9 cellular contexts compared by ENCODE assay signal in the genomic region with DNA sequence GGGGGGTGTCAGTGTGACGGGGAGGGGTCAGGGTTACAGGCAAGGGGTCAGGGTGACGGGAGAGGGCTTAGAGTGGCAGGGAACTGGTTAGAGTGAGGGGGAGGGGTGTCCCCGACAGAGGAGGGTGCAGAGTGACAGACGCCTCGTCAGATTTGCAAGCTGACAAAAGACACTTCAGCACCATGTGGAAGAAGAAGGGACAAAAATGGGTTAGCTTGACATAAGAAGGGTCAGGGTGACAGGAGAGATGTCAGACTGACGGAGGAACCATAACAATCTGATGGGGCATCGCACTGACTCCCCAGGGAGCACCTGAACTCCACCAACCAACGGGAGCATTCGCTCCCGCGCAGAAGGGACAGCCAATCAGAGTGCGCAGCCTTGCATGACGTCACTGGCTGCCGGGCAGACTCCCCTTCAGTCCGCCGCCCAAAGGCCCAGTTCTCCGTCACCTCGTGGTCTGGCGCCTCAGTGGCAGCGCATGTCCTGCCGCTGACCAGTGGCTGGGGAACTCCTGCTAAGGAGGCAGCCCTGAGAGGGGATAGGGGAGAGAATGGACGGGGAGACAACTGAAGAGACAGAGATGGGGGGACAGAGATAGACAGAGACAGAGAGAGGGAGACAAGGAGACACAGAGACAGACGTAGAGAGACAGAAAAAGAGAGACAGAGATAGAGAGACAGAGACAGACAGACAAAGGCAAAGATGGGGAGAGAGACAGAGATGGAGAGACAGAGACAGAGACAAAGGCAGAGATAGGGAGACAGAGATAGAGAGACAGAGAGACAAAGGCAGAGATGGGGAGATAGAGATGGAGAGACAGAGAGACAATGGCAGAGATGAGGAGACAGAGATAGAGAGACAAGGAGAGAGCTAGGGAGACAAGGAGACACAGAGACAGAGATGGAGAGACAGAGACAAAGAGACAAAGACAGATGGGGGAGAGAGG. TPM values are rescaled to one million over a fixed set of nuclear protein-coding genes. Genes with fewer than 3 reads are reported as not detected.
DNase-seq lines count a peak whose midpoint lies in the region; ATAC-seq and TF ChIP-seq lines count a peak whose summit lies in the region.
"Had no signal": no experiment of that assay in that cellular context is flagged by ENCODE, and none has a peak within 500 bp of the region (broad histone marks: within the 10 kb centered on the region; RNA-seq: fewer than 3 reads in every experiment).

No MANE protein-coding gene starts in this region.

- no peak overlapping the region for H3K9ac ChIP-seq in endodermal cell (ENCODE audit: extremely low read depth, low read length, poor library complexity, severe bottlenecking)

- peaks cover 8% of the 10 kb centered on the region for H3K9me3 Mint-ChIP-seq in endodermal cell

- intact Hi-C loops in mucosa of descending colon (cut with DNase I, micrococcal nuclease): no loop called here

- H3K4me1 Mint-ChIP-seq in endodermal cell: no peaks in the 10 kb centered on the region

- H3K4me3 Mint-ChIP-seq in endodermal cell: no peak overlapping the region

- no peak for TF ChIP-seq CTCF in endodermal cell (conservative IDR thresholded peaks at IDR 0.05)
- no peak for TF ChIP-seq CTCF in mucosa of descending colon (IDR thresholded peaks at IDR 0.05)

- H3K4me3 ChIP-seq in endodermal cell (ENCODE audit: low read length): no peak overlapping the region
- H3K4me3 ChIP-seq in mucosa of descending colon: no peak overlapping the region

- DNase-seq in G401 (ENCODE audit: low spot score) (peak; percentile 94), NCI-H82 treated with DMSO at 0.1 percent for 48 hours (lab: John Stamatoyannopoulos, UW; ENCODE audit: unreplicated experiment) (peak; percentile 30), endodermal cell (peak; percentile 92), mucosa of descending colon (peak; percentile 76 to 80 (median 80))
- DNase-seq in activated CD8-positive, alpha-beta memory T cell treated with anti-CD3 and anti-CD28 coated beads for 24 hours: peak; percentile 93
- peak; percentile 51 to 59 for DNase-seq in stimulated activated CD8-positive, alpha-beta memory T cell treated with anti-CD3 and anti-CD28 coated beads, Interleukin-7, amount 100 ng/mL, for 1 hour (ENCODE audit: low read depth in 2 of 2)

- ATAC-seq in HG02642 (IDR thresholded peaks at IDR 0.05; ENCODE audit: poor library complexity, unreplicated experiment) (peak; percentile 81), mucosa of descending colon (peak; percentile 92), HG02623 (IDR thresholded peaks at IDR 0.05; ENCODE audit: unreplicated experiment) (no peak)

- H3K36me3 ChIP-seq in endodermal cell (ENCODE audit: control insufficient read depth, insufficient read depth, low read length) (no peaks in the 10 kb centered on the region), mucosa of descending colon (ENCODE audit: low read depth) (no peaks in the 10 kb centered on the region)

- H3K36me3 Mint-ChIP-seq in endodermal cell (ENCODE audit: low read depth): no peaks in the 10 kb centered on the region

- H3K9me3 ChIP-seq in endodermal cell (ENCODE audit: control insufficient read depth, low read length) (peaks cover 8% of the 10 kb centered on the region), mucosa of descending colon (no peaks in the 10 kb centered on the region)

- no peak overlapping the region for H3K27ac ChIP-seq in endodermal cell (ENCODE audit: low read depth, low read length)
- H3K27ac ChIP-seq: VCaP had no signal

- H3K27ac Mint-ChIP-seq in endodermal cell: no peak overlapping the region

- H3K4me1 ChIP-seq in endodermal cell (ENCODE audit: control insufficient read depth, insufficient read depth, low read length) (no peaks in the 10 kb centered on the region), mucosa of descending colon (ENCODE audit: low read depth) (no peaks in the 10 kb centered on the region)

- peaks cover 82% of the 10 kb centered on the region for H3K27me3 Mint-ChIP-seq in endodermal cell (ENCODE audit: insufficient read depth)

- H3K27me3 ChIP-seq in endodermal cell (ENCODE audit: control insufficient read depth, insufficient read depth, low read length, poor library complexity, severe bottlenecking): peaks cover 27% of the 10 kb centered on the region

- WGBS in endodermal cell (ENCODE audit: insufficient coverage in 1 of 2, insufficient read length in 1 of 2), 2 experiments: 45 to 53% methylated on average over 17 to 23 of the region's 23 CpGs

- in situ Hi-C loops in G401 (cut with HindIII; ENCODE audit: low sequenced_read_pairs): no loop called here

RNA-seq across cellular contexts. Expression of gene C19orf81, which starts 30.2 kb away (rescaled TPM):
- 10.0 and 13.1 TPM in 2 replicates for total RNA-seq in G401 (2014; rRNA removed; shearing (Covaris generic))
- total RNA-seq in endodermal cell (10 to 100 TPM; 11.3 to 26.8 TPM), mucosa of descending colon (under 1 TPM in 1 of 3 donors, not detected in 2; 0.41 TPM)
- polyA plus RNA-seq in endodermal cell (2013, experiment 1 of 2): 5.3 TPM
- 1.7 TPM for polyA plus RNA-seq in endodermal cell (2013, experiment 2 of 2)

RNA-seq across cellular contexts. Expression of gene SYT3, which starts 39.8 kb away (rescaled TPM):
- total RNA-seq in G401 (2014; rRNA removed; shearing (Covaris generic)): 2.7 and 5.7 TPM in 2 replicates
- 1 to 10 TPM; 1.7 to 1.9 TPM for total RNA-seq in endodermal cell
- polyA plus RNA-seq in endodermal cell (2013, experiment 1 of 2): 2.7 TPM
- 1.7 TPM for polyA plus RNA-seq in endodermal cell (2013, experiment 2 of 2)
- 1 to 10 TPM in 1 of 3 donors, under 1 TPM in 1, not detected in 1; 0.14 to 1.2 TPM for total RNA-seq in mucosa of descending colon

RNA-seq across cellular contexts. Expression of gene SHANK1, which starts 40.2 kb away (rescaled TPM):
- 14.0 and 16.4 TPM in 2 replicates for total RNA-seq in G401 (2014; rRNA removed; shearing (Covaris generic))
- total RNA-seq in endodermal cell (1 to 10 TPM; 1.6 to 1.9 TPM), mucosa of descending colon (1 to 10 TPM in 1 of 3 donors, under 1 TPM in 1, not detected in 1; 0.55 to 1.1 TPM)
- 11.3 TPM for polyA plus RNA-seq in endodermal cell (2013, experiment 1 of 2)
- 9.8 TPM for polyA plus RNA-seq in endodermal cell (2013, experiment 2 of 2)

RNA-seq across cellular contexts. Expression of gene CLEC11A, which starts 43.7 kb away (rescaled TPM):
- total RNA-seq in G401 (2014; rRNA removed; shearing (Covaris generic)): 91.4 and 132 TPM in 2 replicates
- 1 to 10 TPM; 4.0 to 6.2 TPM for total RNA-seq in endodermal cell
- 5.2 TPM for polyA plus RNA-seq in endodermal cell (2013, experiment 1 of 2)
- 4.8 TPM for polyA plus RNA-seq in endodermal cell (2013, experiment 2 of 2)
- total RNA-seq in mucosa of descending colon: 1 to 10 TPM; 1.4 to 7.2 (median 4.9) TPM

Comparison
In these comparisons a context has a peak if more than half of its experiments do, and no peak if none do; other contexts are left out.
1. DNase-seq: peak in every context shown above with its lines; median percentile 94 in G401; 93 in activated CD8-positive, alpha-beta memory T cell treated with anti-CD3 and anti-CD28 coated beads for 24 hours; 92 in endodermal cell; 80 in mucosa of descending colon; 55 in stimulated activated CD8-positive, alpha-beta memory T cell treated with anti-CD3 and anti-CD28 coated beads, Interleukin-7, amount 100 ng/mL, for 1 hour; 30 in NCI-H82 treated with DMSO at 0.1 percent for 48 hours.